Comparison of ENCODE assay signal across 24 cellular contexts in the genomic region with DNA sequence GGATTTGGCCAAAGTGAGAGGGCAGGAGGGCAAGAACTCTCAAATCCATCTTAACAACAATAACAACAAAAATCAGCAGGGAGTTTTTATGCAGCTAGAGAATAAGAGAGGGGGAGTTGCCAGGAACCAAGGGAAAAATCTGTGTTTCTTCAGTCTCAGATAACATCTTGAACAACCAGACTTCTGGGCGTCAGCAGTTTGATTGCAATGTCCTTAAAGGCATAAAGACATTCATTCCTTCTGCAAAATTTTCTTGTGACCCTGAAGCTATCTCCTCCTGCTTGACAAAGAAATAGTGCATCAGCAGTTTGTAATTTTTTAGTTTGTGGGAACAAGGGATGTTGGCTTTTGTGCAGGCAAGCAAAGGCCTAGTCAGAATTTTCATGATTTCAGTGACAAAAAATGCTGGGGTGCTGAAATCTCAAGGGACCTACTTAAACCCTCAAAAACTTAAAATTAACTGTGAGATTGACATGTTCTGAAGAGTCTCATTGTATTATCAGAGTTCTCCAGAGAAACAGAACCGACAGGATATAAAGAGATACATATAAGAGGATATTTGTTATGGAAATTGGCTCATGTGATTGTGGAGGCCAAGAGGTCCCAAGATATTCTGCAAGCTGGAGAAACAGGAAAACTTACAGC.
"Had no signal": no experiment of that assay in that cellular context is flagged by ENCODE, and none has a peak within 500 bp of the region (broad histone marks: within the 10 kb centered on the region; RNA-seq: fewer than 3 reads in every experiment).

No MANE protein-coding gene starts in this region.

- H3K27me3 ChIP-seq: brain microvascular endothelial cell, esophagus squamous epithelium, heart right ventricle, neural progenitor cell had no signal

- H3K27ac ChIP-seq: brain microvascular endothelial cell, esophagus squamous epithelium, heart right ventricle, neural progenitor cell, thoracic aorta had no signal

- H3K4me1 ChIP-seq: esophagus squamous epithelium, heart right ventricle, neural progenitor cell had no signal

- H3K27me3 Mint-ChIP-seq: activated B cell treated with CpG ODN at 0.5 μM for 24 hours; activated naive CD8-positive, alpha-beta T cell treated with anti-CD3 and anti-CD28 coated beads, Interleukin-2, amount 50 U/mL, for 24 hours; memory B cell; naive B cell; stimulated activated naive B cell treated with anti-CD40 and anti-IgM and Interleukin-4, amounts not matched to agents 10 μg/mL and 1 μg/mL and 100 μg/mL, for 72 hours had no signal

- DNase-seq: activated B cell treated with CpG ODN at 0.5 μM for 24 hours; activated CD4-positive, alpha-beta T cell treated with anti-CD3 and anti-CD28 coated beads for 4 hours; activated CD4-positive, alpha-beta T cell treated with anti-CD3 and anti-CD28 coated beads, Interleukin-2, amount 50 U/mL, for 48 hours; activated effector memory CD4-positive, alpha-beta T cell treated with anti-CD3 and anti-CD28 coated beads, Interleukin-2, amount 50 U/mL, for 16 hours; activated naive CD4-positive, alpha-beta T cell treated with anti-CD3 and anti-CD28 coated beads, Interleukin-2, amount 50 U/mL, for 16 hours; activated naive CD8-positive, alpha-beta T cell treated with anti-CD3 and anti-CD28 coated beads, Interleukin-2, amount 50 U/mL, for 24 hours; aorta; brain microvascular endothelial cell; caudate nucleus; dermis blood vessel endothelial cell; effector memory CD4-positive, alpha-beta T cell; esophagus squamous epithelium; heart right ventricle; islet precursor cell; left cardiac atrium; naive B cell; posterior cingulate gyrus; stimulated activated CD4-positive, alpha-beta T cell treated with anti-CD3 and anti-CD28 coated beads, Interleukin-2, amount 100 ng/mL, for 48 hours; stimulated activated CD8-positive, alpha-beta memory T cell treated with anti-CD3 and anti-CD28 coated beads, Interleukin-4, amount 100 ng/mL, for 48 hours; stimulated activated naive B cell treated with anti-CD40 and anti-IgM and Interleukin-4, amounts not matched to agents 10 μg/mL and 1 μg/mL and 100 μg/mL, for 72 hours; T1000 had no signal

- H3K9me3 ChIP-seq: esophagus squamous epithelium, thoracic aorta had no signal

- H3K36me3 ChIP-seq: brain microvascular endothelial cell, esophagus squamous epithelium, heart right ventricle, thoracic aorta had no signal

- H3K4me1 Mint-ChIP-seq: activated B cell treated with CpG ODN at 0.5 μM for 24 hours; activated naive CD8-positive, alpha-beta T cell treated with anti-CD3 and anti-CD28 coated beads, Interleukin-2, amount 50 U/mL, for 24 hours; memory B cell; naive B cell; stimulated activated naive B cell treated with anti-CD40 and anti-IgM and Interleukin-4, amounts not matched to agents 10 μg/mL and 1 μg/mL and 100 μg/mL, for 72 hours had no signal

- H2AFZ ChIP-seq: neural progenitor cell had no signal

- H3K27ac Mint-ChIP-seq: activated B cell treated with CpG ODN at 0.5 μM for 24 hours; activated naive CD8-positive, alpha-beta T cell treated with anti-CD3 and anti-CD28 coated beads, Interleukin-2, amount 50 U/mL, for 24 hours; memory B cell; naive B cell; stimulated activated naive B cell treated with anti-CD40 and anti-IgM and Interleukin-4, amounts not matched to agents 10 μg/mL and 1 μg/mL and 100 μg/mL, for 72 hours had no signal

- H3K4me2 ChIP-seq: neural progenitor cell had no signal

- H3K4me3 ChIP-seq: esophagus squamous epithelium, heart right ventricle, neural progenitor cell, thoracic aorta had no signal

- H3K4me3 Mint-ChIP-seq: activated B cell treated with CpG ODN at 0.5 μM for 24 hours; activated naive CD8-positive, alpha-beta T cell treated with anti-CD3 and anti-CD28 coated beads, Interleukin-2, amount 50 U/mL, for 24 hours; memory B cell; naive B cell; neural progenitor cell; stimulated activated naive B cell treated with anti-CD40 and anti-IgM and Interleukin-4, amounts not matched to agents 10 μg/mL and 1 μg/mL and 100 μg/mL, for 72 hours had no signal

- H3K9ac ChIP-seq: neural progenitor cell had no signal

- H3K36me3 Mint-ChIP-seq: memory B cell; naive B cell; neural progenitor cell; stimulated activated naive B cell treated with anti-CD40 and anti-IgM and Interleukin-4, amounts not matched to agents 10 μg/mL and 1 μg/mL and 100 μg/mL, for 72 hours had no signal
